Comparison of ENCODE assay signal across 11 cellular contexts in the genomic region with DNA sequence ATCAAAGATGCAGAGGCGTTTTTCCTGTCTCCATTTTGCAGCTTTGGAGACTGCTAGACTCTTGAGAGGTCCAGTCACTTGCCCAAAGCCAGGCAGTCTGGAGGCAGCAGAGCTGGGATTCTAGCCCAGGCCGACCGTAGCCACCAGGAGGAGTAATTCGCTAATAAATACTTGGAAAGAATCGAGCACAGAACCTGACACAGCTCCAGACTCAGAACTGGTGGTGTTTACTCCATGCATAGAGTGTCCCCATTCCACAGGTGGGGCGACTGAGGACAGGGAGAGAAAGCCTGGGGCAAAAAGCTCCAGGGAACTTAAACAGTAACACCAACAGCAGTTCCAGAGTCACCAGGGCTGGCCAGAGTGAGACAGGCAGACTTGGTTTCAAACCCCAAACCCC. TPM values are rescaled to one million over a fixed set of nuclear protein-coding genes. Genes with fewer than 3 reads are reported as not detected.
A peak's percentile ranks its signal among the peaks of the same experiment; 100 is the strongest.
DNase-seq lines count a peak whose midpoint lies in the region; ATAC-seq and TF ChIP-seq lines count a peak whose summit lies in the region.
"Had no signal": no experiment of that assay in that cellular context is flagged by ENCODE, and none has a peak within 500 bp of the region (broad histone marks: within the 10 kb centered on the region; RNA-seq: fewer than 3 reads in every experiment).

No MANE protein-coding gene starts in this region.

- CTCF ChIA-PET in CD8-positive, alpha-beta memory T cell (lab: Charles Lee), result interaction anchor here (0.9 to 2.8 kb wide), 3 partner anchors 10 to 115 kb away, joined by 3 to 10 read pairs (median 9); no protein-coding TSS in a partner anchor

- POLR2A ChIA-PET in CD8-positive, alpha-beta memory T cell (lab: Charles Lee), result no interaction called here

- no peaks in the 10 kb centered on the region for H3K79me2 ChIP-seq in neural progenitor cell (ENCODE audit: low read depth)

- peaks cover 2% of the 10 kb centered on the region for H3K9me3 Mint-ChIP-seq in neural progenitor cell
- peaks cover 0 to 2% (median 0%) of the 10 kb centered on the region in 5 donors for H3K9me3 Mint-ChIP-seq in CD8-positive, alpha-beta memory T cell
- H3K9me3 Mint-ChIP-seq: activated T-cell treated with anti-CD3 and anti-CD28 coated beads, Interleukin-2, amount 50 U/mL, for 4 hours had no signal

- H3K36me3 Mint-ChIP-seq in neural progenitor cell, result no peaks in the 10 kb centered on the region
- no peaks in the 10 kb centered on the region for H3K36me3 Mint-ChIP-seq in CD8-positive, alpha-beta memory T cell

- intact Hi-C loops in tibial artery (cut with DNase I; ENCODE audit: low total_unique reads), result no loop called here

- peaks cover 68% of the 10 kb centered on the region for H4K20me1 ChIP-seq in neural progenitor cell (ENCODE audit: low read depth)

- no peaks in the 10 kb centered on the region for H3K9me3 ChIP-seq in neural progenitor cell (ENCODE audit: low read depth)
- H3K9me3 ChIP-seq in tibial artery, result no peaks in the 10 kb centered on the region
- H3K9me3 ChIP-seq in CD8-positive, alpha-beta memory T cell (ENCODE audit: low read length), result no peaks in the 10 kb centered on the region

- peaks cover 30% of the 10 kb centered on the region for H3F3A ChIP-seq in neural progenitor cell (ENCODE audit: low read depth)

- DNase-seq in ELR (ENCODE audit: low read depth), result peak; percentile 58
- peak; percentile 28 for DNase-seq in NB4 (ENCODE audit: low read depth)
- peak; percentile 65 for DNase-seq in ecto neural progenitor cell (ENCODE audit: low spot score)
- DNase-seq in neural progenitor cell (ENCODE audit: low spot score), result peak; percentile 64
- no peak for DNase-seq in tibial artery
- no peak for DNase-seq in CD8-positive, alpha-beta memory T cell
- DNase-seq: activated T-cell treated with anti-CD3 and anti-CD28 coated beads, Interleukin-2, amount 50 U/mL, for 4 hours; GOT3; SHP77 treated with DMSO at 0.1 percent for 48 hours had no signal

- H3K4me1 ChIP-seq in neural progenitor cell, result peaks cover 13% of the 10 kb centered on the region
- H3K4me1 ChIP-seq in tibial artery, result no peaks in the 10 kb centered on the region
- H3K4me1 ChIP-seq in CD8-positive, alpha-beta memory T cell (ENCODE audit: insufficient read depth, low read length), result no peaks in the 10 kb centered on the region

- no peaks in the 10 kb centered on the region for H3K36me3 ChIP-seq in neural progenitor cell
- no peaks in the 10 kb centered on the region for H3K36me3 ChIP-seq in tibial artery
- no peaks in the 10 kb centered on the region for H3K36me3 ChIP-seq in CD8-positive, alpha-beta memory T cell (ENCODE audit: insufficient read depth, low read length)

- no peak overlapping the region for H2AFZ ChIP-seq in neural progenitor cell (replicated peaks)

- no peak overlapping the region for H3K4me3 ChIP-seq in NB4 (ENCODE audit: low read depth, low read length)
- H3K4me3 ChIP-seq in neural progenitor cell, result no peak overlapping the region
- H3K4me3 ChIP-seq in tibial artery, result no peak overlapping the region
- no peak overlapping the region for H3K4me3 ChIP-seq in CD8-positive, alpha-beta memory T cell (ENCODE audit: low read length)

- peaks cover 26% of the 10 kb centered on the region for H3K27me3 Mint-ChIP-seq in neural progenitor cell (ENCODE audit: insufficient read depth, low read depth)
- peaks cover 25 to 63% of the 10 kb centered on the region in 2 donors for H3K27me3 Mint-ChIP-seq in CD8-positive, alpha-beta memory T cell

- peak; percentile 18 for TF ChIP-seq CTCF in NB4 (IDR thresholded peaks at IDR 0.05; ENCODE audit: low read depth, low read length)
- TF ChIP-seq CTCF in neural progenitor cell (IDR thresholded peaks at IDR 0.05), result peak; percentile 38
- no peak for TF ChIP-seq CTCF in tibial artery (IDR thresholded peaks at IDR 0.05)

- peak overlapping the region; percentile 94 for H3K27ac Mint-ChIP-seq in neural progenitor cell
- H3K27ac Mint-ChIP-seq in CD8-positive, alpha-beta memory T cell, result no peak overlapping the region

- H3K9ac ChIP-seq in neural progenitor cell, result no peak overlapping the region

- H3K4me2 ChIP-seq in neural progenitor cell, result no peak overlapping the region

- ATAC-seq in HG03342 (IDR thresholded peaks at IDR 0.05; ENCODE audit: unreplicated experiment) (no peak), GM19397 (IDR thresholded peaks at IDR 0.05; ENCODE audit: unreplicated experiment) (no peak)
- ATAC-seq: activated T-cell treated with anti-CD3 and anti-CD28 coated beads, Interleukin-2, amount 50 U/mL, for 4 hours had no signal

- no peak for TF ChIP-seq POLR2A in NB4 (IDR thresholded peaks at IDR 0.05; ENCODE audit: extremely low read depth, insufficient read length)

- H3K27me3 ChIP-seq in neural progenitor cell (peaks cover 100% of the 10 kb centered on the region), tibial artery (peaks cover 0 to 50% of the 10 kb centered on the region in 2 donors)
- no peaks in the 10 kb centered on the region for H3K27me3 ChIP-seq in CD8-positive, alpha-beta memory T cell (ENCODE audit: insufficient read depth, low read length, poor library complexity, severe bottlenecking)

- H3K27ac ChIP-seq in neural progenitor cell (no peak overlapping the region), tibial artery (no peak overlapping the region)
- H3K27ac ChIP-seq in CD8-positive, alpha-beta memory T cell (ENCODE audit: low read depth, low read length), result no peak overlapping the region

- H3K4me3 Mint-ChIP-seq in neural progenitor cell, result peak overlapping the region; percentile 15
- H3K4me3 Mint-ChIP-seq in CD8-positive, alpha-beta memory T cell, result no peak overlapping the region
- H3K4me3 Mint-ChIP-seq: activated T-cell treated with anti-CD3 and anti-CD28 coated beads, Interleukin-2, amount 50 U/mL, for 4 hours had no signal

- H3K4me1 Mint-ChIP-seq in neural progenitor cell, result peaks cover 62% of the 10 kb centered on the region
- no peaks in the 10 kb centered on the region for H3K4me1 Mint-ChIP-seq in CD8-positive, alpha-beta memory T cell

RNA-seq across cellular contexts. Expression of gene CERCAM, which starts 10.7 kb away (rescaled TPM):
- 2.0 TPM in 1 of 2 replicates, not detected in the other for total RNA-seq in neural progenitor cell (ENCODE audit: low replicate concordance)
- 1 to 10 TPM; 1.9 to 2.6 TPM for total RNA-seq in CD8-positive, alpha-beta memory T cell
- 1.1 TPM for polyA plus RNA-seq in CD8-positive, alpha-beta memory T cell

RNA-seq across cellular contexts. Expression of gene URM1, which starts 38.8 kb away (rescaled TPM):
- total RNA-seq in neural progenitor cell (ENCODE audit: low replicate concordance), result 10.3 and 21.7 TPM in 2 replicates
- 100 to 1,000 TPM; 100 to 108 TPM for total RNA-seq in CD8-positive, alpha-beta memory T cell
- 56.3 TPM for polyA plus RNA-seq in CD8-positive, alpha-beta memory T cell

RNA-seq across cellular contexts. Expression of gene ODF2, which starts 45.8 kb away (rescaled TPM):
- 40.6 and 49.4 TPM in 2 replicates for total RNA-seq in neural progenitor cell (ENCODE audit: low replicate concordance)
- total RNA-seq in CD8-positive, alpha-beta memory T cell, result 10 to 100 TPM; 64.2 to 65.0 TPM
- polyA plus RNA-seq in CD8-positive, alpha-beta memory T cell, result 31.4 TPM

Comparison
In these comparisons a context has a peak if more than half of its experiments do, and no peak if none do; other contexts are left out.
1. DNase-seq: peak in ELR (single experiment), NB4 (single experiment), ecto neural progenitor cell (single experiment) and neural progenitor cell (single experiment); none in tibial artery (0 of 2) and CD8-positive, alpha-beta memory T cell (0 of 5).
2. CTCF ChIP-seq: peak in NB4 (single experiment) and neural progenitor cell (single experiment); none in tibial artery (0 of 2).